Comparison of ENCODE assay signal across 10 cellular contexts in the genomic region with DNA sequence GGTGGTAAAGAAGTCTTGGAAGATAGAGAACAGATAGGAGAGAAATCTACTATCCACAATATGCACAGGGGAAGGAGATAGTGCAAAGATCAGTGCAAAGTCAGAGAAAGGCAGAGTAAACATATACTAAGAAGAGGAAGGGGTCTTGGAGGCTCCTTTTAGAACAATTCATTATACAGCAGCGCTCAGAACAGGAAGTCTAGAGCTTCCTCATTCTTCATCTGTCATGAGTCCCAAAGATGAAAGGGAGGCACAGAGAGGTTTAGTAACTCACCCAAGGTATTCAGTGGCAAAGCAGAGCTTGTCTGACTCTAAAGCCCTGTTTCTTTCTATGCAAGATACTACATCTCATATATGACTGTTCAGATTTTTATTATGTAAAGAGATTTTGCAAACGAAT. TPM values are rescaled to one million over a fixed set of nuclear protein-coding genes. Genes with fewer than 3 reads are reported as not detected.
DNase-seq lines count a peak whose midpoint lies in the region; ATAC-seq and TF ChIP-seq lines count a peak whose summit lies in the region.
"Had no signal": no experiment of that assay in that cellular context is flagged by ENCODE, and none has a peak within 500 bp of the region (broad histone marks: within the 10 kb centered on the region; RNA-seq: fewer than 3 reads in every experiment).

No MANE protein-coding gene starts in this region.

- peaks cover 35 to 61% (median 50%) of the 10 kb centered on the region in 3 donors for H3K4me1 Mint-ChIP-seq in IgD-negative memory B cell
- H3K4me1 Mint-ChIP-seq in activated naive CD8-positive, alpha-beta T cell treated with anti-CD3 and anti-CD28 coated beads, Interleukin-2, amount 10 ng/mL, durations not matched to agents 7 days and 5 days: peaks cover 61% of the 10 kb centered on the region
- peaks cover 53% of the 10 kb centered on the region for H3K4me1 Mint-ChIP-seq in memory B cell

- H4K20me1 ChIP-seq in BLaER1 treated with 17β-estradiol and CSF1 and Interleukin-3, amounts not matched to agents 10 nM and 100 nM: no peaks in the 10 kb centered on the region

- H3K4me1 ChIP-seq in BLaER1 treated with 17β-estradiol and CSF1 and Interleukin-3, amounts not matched to agents 10 nM and 100 nM: peaks cover 23 to 38% (median 34%) of the 10 kb centered on the region in 10 experiments
- peaks cover 5 to 6% of the 10 kb centered on the region in 2 donors for H3K4me1 ChIP-seq in gastrocnemius medialis

- H3K27ac Mint-ChIP-seq in IgD-negative memory B cell (peak overlapping the region; percentile 40 to 77 (median 76)), memory B cell (peak overlapping the region; percentile 94)
- H3K27ac Mint-ChIP-seq in activated naive CD8-positive, alpha-beta T cell treated with anti-CD3 and anti-CD28 coated beads, Interleukin-2, amount 10 ng/mL, durations not matched to agents 7 days and 5 days: peak overlapping the region; percentile 85

- H3K36me3 Mint-ChIP-seq in IgD-negative memory B cell (peaks cover 14% of the 10 kb centered on the region), memory B cell (peaks cover 36% of the 10 kb centered on the region)
- peaks cover 51% of the 10 kb centered on the region for H3K36me3 Mint-ChIP-seq in activated naive CD8-positive, alpha-beta T cell treated with anti-CD3 and anti-CD28 coated beads, Interleukin-2, amount 10 ng/mL, durations not matched to agents 7 days and 5 days

- intact Hi-C loops in gastrocnemius medialis (cut with DNase I; ENCODE audit: low total_unique reads): no loop called here

- no peaks in the 10 kb centered on the region for H3K27me3 ChIP-seq in BLaER1 treated with 17β-estradiol and CSF1 and Interleukin-3, amounts not matched to agents 10 nM and 100 nM
- no peaks in the 10 kb centered on the region for H3K27me3 ChIP-seq in gastrocnemius medialis

- peak overlapping the region; percentile 71 to 93 (median 86) for H3K4me2 ChIP-seq in BLaER1 treated with 17β-estradiol and CSF1 and Interleukin-3, amounts not matched to agents 10 nM and 100 nM

- H3K36me3 ChIP-seq in BLaER1 treated with 17β-estradiol and CSF1 and Interleukin-3, amounts not matched to agents 10 nM and 100 nM: peaks cover 33 to 39% (median 34%) of the 10 kb centered on the region in 11 experiments
- H3K36me3 ChIP-seq in gastrocnemius medialis: peaks cover 0 to 24% of the 10 kb centered on the region in 2 donors

- H3K4me3 ChIP-seq in BLaER1 treated with 17β-estradiol and CSF1 and Interleukin-3, amounts not matched to agents 10 nM and 100 nM: peak overlapping the region; percentile 62 to 79 (median 70); a peak in 16 of 20 replicates
- peak overlapping the region in 1 of 4 donors; percentile 69 for H3K4me3 ChIP-seq in gastrocnemius medialis

- no peak for TF ChIP-seq CTCF in gastrocnemius medialis (IDR thresholded peaks at IDR 0.05 in 4 of 5, conservative IDR thresholded peaks at IDR 0.05 in 1 of 5)

- peak overlapping the region in 3 of 11 experiments; percentile 46 to 82 (median 76); a peak in 3 of 22 replicates for H3K9ac ChIP-seq in BLaER1 treated with 17β-estradiol and CSF1 and Interleukin-3, amounts not matched to agents 10 nM and 100 nM

- TF ChIP-seq POLR2A in gastrocnemius medialis (IDR thresholded peaks at IDR 0.05): no peak

- in situ Hi-C loops in gastrocnemius medialis (cut with MboI; ENCODE audit: low sequenced_read_pairs in 4 of 4): no loop called here

- POLR2A ChIA-PET in activated naive CD8-positive, alpha-beta T cell treated with anti-CD3 and anti-CD28 coated beads, Interleukin-2, amount 10 ng/mL, durations not matched to agents 7 days and 5 days (lab: Charles Lee): interaction anchor here (0.9 to 5.0 kb wide), 7 partner anchors 11 to 198 kb away, joined by 3 to 56 read pairs (median 11); partner anchors contain the start of genes SP100 and SP140L

- no peaks in the 10 kb centered on the region for H3K9me3 ChIP-seq in BLaER1 treated with 17β-estradiol and CSF1 and Interleukin-3, amounts not matched to agents 10 nM and 100 nM (replicated peaks in 1 of 11)
- no peaks in the 10 kb centered on the region for H3K9me3 ChIP-seq in gastrocnemius medialis

- peak; percentile 30 for ATAC-seq in activated naive CD8-positive, alpha-beta T cell treated with anti-CD3 and anti-CD28 coated beads, Interleukin-2, amount 10 ng/mL, durations not matched to agents 7 days and 5 days (ENCODE audit: low read depth)
- ATAC-seq in memory B cell (ENCODE audit: low read depth): peak; percentile 65
- no peak for ATAC-seq in gastrocnemius medialis
- ATAC-seq in GM18907 (IDR thresholded peaks at IDR 0.05; ENCODE audit: unreplicated experiment): no peak
- ATAC-seq: Panc1 had no signal

- peak overlapping the region in 5 of 11 experiments; percentile 30 to 88 (median 80); a peak in 6 of 22 replicates for H3K27ac ChIP-seq in BLaER1 treated with 17β-estradiol and CSF1 and Interleukin-3, amounts not matched to agents 10 nM and 100 nM
- H3K27ac ChIP-seq in gastrocnemius medialis: no peak overlapping the region

- H3K9me3 Mint-ChIP-seq in IgD-negative memory B cell (no peaks in the 10 kb centered on the region), memory B cell (no peaks in the 10 kb centered on the region)
- H3K9me3 Mint-ChIP-seq in activated naive CD8-positive, alpha-beta T cell treated with anti-CD3 and anti-CD28 coated beads, Interleukin-2, amount 10 ng/mL, durations not matched to agents 7 days and 5 days: no peaks in the 10 kb centered on the region

- no peaks in the 10 kb centered on the region for H3K27me3 Mint-ChIP-seq in IgD-negative memory B cell
- H3K27me3 Mint-ChIP-seq in activated naive CD8-positive, alpha-beta T cell treated with anti-CD3 and anti-CD28 coated beads, Interleukin-2, amount 10 ng/mL, durations not matched to agents 7 days and 5 days: no peaks in the 10 kb centered on the region
- no peaks in the 10 kb centered on the region for H3K27me3 Mint-ChIP-seq in memory B cell

- DNase-seq in activated naive CD8-positive, alpha-beta T cell treated with anti-CD3 and anti-CD28 coated beads, Interleukin-2, amount 10 ng/mL, durations not matched to agents 7 days and 5 days: no peak
- DNase-seq in memory B cell (ENCODE audit: low spot score in 2 of 2) (no peak), GM03348 (ENCODE audit: low spot score) (no peak), gastrocnemius medialis (no peak), HUDEP-2 (lab: John Stamatoyannopoulos, UW; ENCODE audit: unreplicated experiment in 76 of 76) (no peak)

- H3K4me3 Mint-ChIP-seq in IgD-negative memory B cell (peak overlapping the region; percentile 92 to 100 (median 98)), memory B cell (peak overlapping the region; percentile 93)
- H3K4me3 Mint-ChIP-seq in activated naive CD8-positive, alpha-beta T cell treated with anti-CD3 and anti-CD28 coated beads, Interleukin-2, amount 10 ng/mL, durations not matched to agents 7 days and 5 days: peak overlapping the region; percentile 99

RNA-seq across cellular contexts. Expression of gene SP110, which starts 1.4 kb away (rescaled TPM):
- polyA plus RNA-seq in IgD-negative memory B cell: 273 TPM
- 100 to 1,000 TPM; 153 to 158 TPM for total RNA-seq in activated naive CD8-positive, alpha-beta T cell treated with anti-CD3 and anti-CD28 coated beads, Interleukin-2, amount 10 ng/mL, durations not matched to agents 7 days and 5 days
- total RNA-seq in gastrocnemius medialis: 1 to 10 TPM; 3.0 to 7.0 (median 6.5) TPM

RNA-seq across cellular contexts. Expression of gene SP140, which starts 7.1 kb away (rescaled TPM):
- polyA plus RNA-seq in IgD-negative memory B cell: 130 TPM
- 10 to 100 TPM; 58.7 to 61.4 TPM for total RNA-seq in activated naive CD8-positive, alpha-beta T cell treated with anti-CD3 and anti-CD28 coated beads, Interleukin-2, amount 10 ng/mL, durations not matched to agents 7 days and 5 days
- under 1 TPM in 1 of 4 donors, not detected in 3; 0.46 TPM for total RNA-seq in gastrocnemius medialis
- total RNA-seq: lung microvascular endothelial cell had no signal

Comparison
In these comparisons a context has a peak if more than half of its experiments do, and no peak if none do; other contexts are left out.
1. ATAC-seq: peak in activated naive CD8-positive, alpha-beta T cell treated with anti-CD3 and anti-CD28 coated beads, Interleukin-2, amount 10 ng/mL, durations not matched to agents 7 days and 5 days (single experiment) and memory B cell (single experiment); none in gastrocnemius medialis (0 of 2) and GM18907 (single experiment).
2. RNA of gene SP110, which starts 1.4 kb away (total RNA-seq): 153 to 158 TPM in activated naive CD8-positive, alpha-beta T cell treated with anti-CD3 and anti-CD28 coated beads, Interleukin-2, amount 10 ng/mL, durations not matched to agents 7 days and 5 days; 3.0 to 7.0 TPM in gastrocnemius medialis; every median in the first group is over 10 times any median in the second.
3. RNA of gene SP140, which starts 7.1 kb away (total RNA-seq): 58.7 to 61.4 TPM in activated naive CD8-positive, alpha-beta T cell treated with anti-CD3 and anti-CD28 coated beads, Interleukin-2, amount 10 ng/mL, durations not matched to agents 7 days and 5 days; 0.46 TPM in gastrocnemius medialis; every median in the first group is over 10 times any median in the second.
4. Peak in every context shown above with its lines, with median percentiles within 50 percentile points of each other: H3K27ac Mint-ChIP-seq and H3K4me3 Mint-ChIP-seq.